8 cellular contexts compared by ENCODE assay signal in the genomic region with DNA sequence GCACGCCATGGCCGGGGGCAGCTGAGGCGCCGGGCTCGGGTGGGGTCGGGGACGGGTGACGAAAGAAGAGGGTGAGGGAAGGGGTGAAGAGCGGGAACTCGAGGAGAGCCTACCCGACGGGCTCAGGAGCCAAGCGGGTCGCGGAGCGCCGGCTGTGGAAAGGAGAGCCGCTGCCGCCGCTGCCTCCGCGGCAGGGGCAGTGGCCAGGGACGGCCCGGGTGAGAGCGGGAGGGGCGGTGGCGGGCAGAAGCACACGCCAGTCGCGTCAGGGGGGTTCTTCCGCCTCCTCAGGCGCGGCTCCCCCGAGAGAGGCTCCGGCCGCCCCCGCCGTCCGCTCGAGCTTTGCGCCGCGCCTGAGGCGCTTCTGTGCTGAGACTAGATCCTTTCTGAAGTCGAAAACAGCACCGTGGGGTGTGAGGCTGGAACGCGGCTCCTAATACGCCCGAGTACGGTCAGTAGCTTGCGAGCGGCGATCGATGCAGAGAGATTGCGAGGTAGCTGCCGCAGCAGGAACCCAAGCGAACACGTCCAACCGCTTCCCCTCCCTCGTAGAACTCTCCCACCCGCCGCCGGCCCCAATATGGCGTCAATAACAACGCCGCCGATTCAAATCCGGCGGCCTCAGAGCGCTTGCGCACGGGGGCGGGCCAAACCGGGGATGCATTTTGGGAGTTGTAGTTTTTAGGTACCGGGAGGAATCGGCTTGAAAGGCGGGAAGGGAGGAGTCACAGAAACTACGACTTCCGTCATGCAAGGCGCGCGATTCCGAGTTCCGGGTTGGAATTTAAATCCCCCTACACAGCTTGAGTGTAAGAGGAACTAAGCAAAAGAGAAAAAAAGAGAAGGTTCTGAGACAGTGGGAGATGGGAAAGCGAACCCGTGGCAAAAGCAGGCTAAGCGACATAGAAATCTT. TPM values are rescaled to one million over a fixed set of nuclear protein-coding genes. Genes with fewer than 3 reads are reported as not detected.
A peak's percentile ranks its signal among the peaks of the same experiment; 100 is the strongest.
DNase-seq lines count a peak whose midpoint lies in the region; ATAC-seq and TF ChIP-seq lines count a peak whose summit lies in the region.

Gene AKIRIN2 (minus strand): TSS at position 558 of the 913 bp plus-strand sequence. CDS start 549 bp downstream, at position 9.

- POLR2A ChIA-PET in GM10248 (lab: Yijun Ruan, JAX) = interaction anchor here (0.5 to 1.4 kb wide), 8 partner anchors 10 to 1658 kb away, joined by 3 to 7 read pairs (median 4); no protein-coding TSS in a partner anchor

- peak within 1 kb of the TSS; percentile 96 for H3K27ac Mint-ChIP-seq in activated naive CD8-positive, alpha-beta T cell

- peak; percentile 89 for DNase-seq in GM10248 (ENCODE audit: extremely low spot score)
- peak; percentile 98 for DNase-seq in NCI-H1105 (lab: John Stamatoyannopoulos, UW)
- peak; percentile 99 for DNase-seq in SKM-1 treated with dmso at 0.1 percent for 144 hours (lab: John Stamatoyannopoulos, UW; ENCODE audit: unreplicated experiment)
- DNase-seq in glomerular endothelial cell (ENCODE audit: extremely low read depth, low read depth, low spot score) = peak; percentile 95
- DNase-seq in occipital lobe (lab: John Stamatoyannopoulos, UW) = peak; percentile 96

- peak within 1 kb of the TSS; percentile 96 for H3K27ac ChIP-seq in temporal lobe (ENCODE audit: low read depth, low read length)

- ATAC-seq in HG02623 (IDR thresholded peaks at IDR 0.05; ENCODE audit: unreplicated experiment) = peak; percentile 65

- H3K4me3 Mint-ChIP-seq in activated naive CD8-positive, alpha-beta T cell = peak within 1 kb of the TSS; percentile 94

- no peaks in the 10 kb centered on the region for H3K36me3 Mint-ChIP-seq in activated naive CD8-positive, alpha-beta T cell

- H3K4me1 Mint-ChIP-seq in activated naive CD8-positive, alpha-beta T cell (ENCODE audit: low read depth) = peaks cover 46% of the 10 kb centered on the region

- no peaks in the 10 kb centered on the region for H3K9me3 Mint-ChIP-seq in activated naive CD8-positive, alpha-beta T cell (ENCODE audit: low read depth)

- no peaks in the 10 kb centered on the region for H3K27me3 Mint-ChIP-seq in activated naive CD8-positive, alpha-beta T cell

- CTCF ChIA-PET in GM10248 (lab: Yijun Ruan, JAX) = interaction anchor here (1.1 to 1.7 kb wide), 4 partner anchors 21 to 131 kb away, joined by 3 to 6 read pairs (median 4); no protein-coding TSS in a partner anchor

- no peak for TF ChIP-seq CTCF in GM10248 (IDR thresholded peaks at IDR 0.05; ENCODE audit: control extremely low read depth, extremely low read depth, low read depth, missing control alignments)

RNA-seq across cellular contexts. Expression of gene AKIRIN2, which starts in this region (rescaled TPM):
- 26.1 and 32.4 TPM in 2 replicates for total RNA-seq in glomerular endothelial cell
- total RNA-seq in occipital lobe = 68.8 TPM
- total RNA-seq in temporal lobe = 63.2 TPM

Comparison
In these comparisons a context has a peak if more than half of its experiments do, and no peak if none do; other contexts are left out.
1. Peak in every context shown above with its lines: DNase-seq, ATAC-seq and H3K27ac ChIP-seq.